Comparison of ENCODE assay signal across 2 cellular contexts in genomic region chr6:22091424-22091948, GRCh38.
TF ChIP-seq lines count a peak whose summit lies in the region.

No MANE protein-coding gene starts in this region.

TF ChIP-seq in HEK293T, 16 proteins besides CTCF, POLR2A, EP300 and RAD21 (continued from another document):
- TF ChIP-seq PKNOX1 (IDR thresholded peaks at IDR 0.05), result 0 out of 2 replicates have a peak, but pooled peaks have one; percentile 31

TF ChIP-seq in GM12878, 131 proteins besides CTCF, POLR2A, EP300 and RAD21 (continued from another document):
- TF ChIP-seq, protein P1, sequence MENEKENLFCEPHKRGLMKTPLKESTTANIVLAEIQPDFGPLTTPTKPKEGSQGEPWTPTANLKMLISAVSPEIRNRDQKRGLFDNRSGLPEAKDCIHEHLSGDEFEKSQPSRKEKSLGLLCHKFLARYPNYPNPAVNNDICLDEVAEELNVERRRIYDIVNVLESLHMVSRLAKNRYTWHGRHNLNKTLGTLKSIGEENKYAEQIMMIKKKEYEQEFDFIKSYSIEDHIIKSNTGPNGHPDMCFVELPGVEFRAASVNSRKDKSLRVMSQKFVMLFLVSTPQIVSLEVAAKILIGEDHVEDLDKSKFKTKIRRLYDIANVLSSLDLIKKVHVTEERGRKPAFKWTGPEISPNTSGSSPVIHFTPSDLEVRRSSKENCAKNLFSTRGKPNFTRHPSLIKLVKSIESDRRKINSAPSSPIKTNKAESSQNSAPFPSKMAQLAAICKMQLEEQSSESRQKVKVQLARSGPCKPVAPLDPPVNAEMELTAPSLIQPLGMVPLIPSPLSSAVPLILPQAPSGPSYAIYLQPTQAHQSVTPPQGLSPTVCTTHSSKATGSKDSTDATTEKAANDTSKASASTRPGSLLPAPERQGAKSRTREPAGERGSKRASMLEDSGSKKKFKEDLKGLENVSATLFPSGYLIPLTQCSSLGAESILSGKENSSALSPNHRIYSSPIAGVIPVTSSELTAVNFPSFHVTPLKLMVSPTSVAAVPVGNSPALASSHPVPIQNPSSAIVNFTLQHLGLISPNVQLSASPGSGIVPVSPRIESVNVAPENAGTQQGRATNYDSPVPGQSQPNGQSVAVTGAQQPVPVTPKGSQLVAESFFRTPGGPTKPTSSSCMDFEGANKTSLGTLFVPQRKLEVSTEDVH (IDR thresholded peaks at IDR 0.05; ENCODE audit: low read depth, partially characterized antibody), result no peak
- no peak for TF ChIP-seq ZNF384 (IDR thresholded peaks at IDR 0.05; ENCODE audit: borderline replicate concordance, low read depth, low read length)
- TF ChIP-seq ATF7 (IDR thresholded peaks at IDR 0.05; ENCODE audit: low read depth), result no peak
- TF ChIP-seq ZNF207 (IDR thresholded peaks at IDR 0.05; ENCODE audit: borderline replicate concordance), result no peak
- TF ChIP-seq POLR2AphosphoS5 (IDR thresholded peaks at IDR 0.05; ENCODE audit: low read length), result no peak
- TF ChIP-seq JUNB (IDR thresholded peaks at IDR 0.05), result 0 out of 2 replicates have a peak, but pooled peaks have one; percentile 30
- no peak for TF ChIP-seq GATAD2B (conservative IDR thresholded peaks at IDR 0.05; ENCODE audit: low read depth)
- peak; percentile 28; the same call in 1 of the 2 replicates for TF ChIP-seq NFIC (IDR thresholded peaks at IDR 0.05; ENCODE audit: low read depth, low read length)
- TF ChIP-seq PAX5 (IDR thresholded peaks at IDR 0.05; ENCODE audit: borderline replicate concordance, low read depth, low read length), result no peak
- TF ChIP-seq BHLHE40 (IDR thresholded peaks at IDR 0.05; ENCODE audit: borderline replicate concordance in 1 of 2, low read depth in 2 of 2, low read length in 1 of 2), result 0 out of 4 replicates have a peak, but pooled peaks of 1 of the 2 experiments have one; percentile 27
- peak; percentile 75 for TF ChIP-seq CREM (IDR thresholded peaks at IDR 0.05; ENCODE audit: low read depth)
- TF ChIP-seq CHD2 (IDR thresholded peaks at IDR 0.05; ENCODE audit: borderline replicate concordance, low read depth, low read length), result no peak
- TF ChIP-seq POLR2AphosphoS2 (IDR thresholded peaks at IDR 0.05; ENCODE audit: low read depth, low read length), result no peak
- TF ChIP-seq NR2C2 (IDR thresholded peaks at IDR 0.05; ENCODE audit: borderline replicate concordance, control insufficient read depth, insufficient read length, low read depth), result no peak
- TF ChIP-seq BCL3 (IDR thresholded peaks at IDR 0.05; ENCODE audit: borderline replicate concordance, insufficient read depth, low read depth, low read length, poor library complexity, severe bottlenecking), result no peak
- no peak for TF ChIP-seq EZH2 (IDR thresholded peaks at IDR 0.05; ENCODE audit: borderline replicate concordance, control insufficient read depth, low read depth, low read length)
- TF ChIP-seq SREBF1 (IDR thresholded peaks at IDR 0.05; ENCODE audit: low read length), result no peak
- TF ChIP-seq NRF1 (conservative IDR thresholded peaks at IDR 0.05; ENCODE audit: low read depth, low read length), result no peak
- TF ChIP-seq CHD4 (IDR thresholded peaks at IDR 0.05), result no peak
- no peak for TF ChIP-seq TBL1XR1 (IDR thresholded peaks at IDR 0.05; ENCODE audit: low read depth, low read length)
- TF ChIP-seq BCLAF1 (IDR thresholded peaks at IDR 0.05), result no peak
- peak; percentile 40; the same call in 1 of the 2 replicates for TF ChIP-seq RUNX3 (IDR thresholded peaks at IDR 0.05; ENCODE audit: low read length)
